1 cellular context compared by ENCODE assay signal in genomic region chr4:79673321-79673720, GRCh38.
TF ChIP-seq lines count a peak whose summit lies in the region.

No MANE protein-coding gene starts in this region.

TF ChIP-seq in K562, 482 proteins besides CTCF, POLR2A, EP300 and RAD21 (continued from another document):
- TF ChIP-seq STAT6 (CRISPR knock-in tag; IDR thresholded peaks at IDR 0.05): no peak
- TF ChIP-seq PML (IDR thresholded peaks at IDR 0.05; ENCODE audit: low read length): no peak
- no peak for TF ChIP-seq GTF2E2 (tag; IDR thresholded peaks at IDR 0.05)
